In the genomic region with DNA sequence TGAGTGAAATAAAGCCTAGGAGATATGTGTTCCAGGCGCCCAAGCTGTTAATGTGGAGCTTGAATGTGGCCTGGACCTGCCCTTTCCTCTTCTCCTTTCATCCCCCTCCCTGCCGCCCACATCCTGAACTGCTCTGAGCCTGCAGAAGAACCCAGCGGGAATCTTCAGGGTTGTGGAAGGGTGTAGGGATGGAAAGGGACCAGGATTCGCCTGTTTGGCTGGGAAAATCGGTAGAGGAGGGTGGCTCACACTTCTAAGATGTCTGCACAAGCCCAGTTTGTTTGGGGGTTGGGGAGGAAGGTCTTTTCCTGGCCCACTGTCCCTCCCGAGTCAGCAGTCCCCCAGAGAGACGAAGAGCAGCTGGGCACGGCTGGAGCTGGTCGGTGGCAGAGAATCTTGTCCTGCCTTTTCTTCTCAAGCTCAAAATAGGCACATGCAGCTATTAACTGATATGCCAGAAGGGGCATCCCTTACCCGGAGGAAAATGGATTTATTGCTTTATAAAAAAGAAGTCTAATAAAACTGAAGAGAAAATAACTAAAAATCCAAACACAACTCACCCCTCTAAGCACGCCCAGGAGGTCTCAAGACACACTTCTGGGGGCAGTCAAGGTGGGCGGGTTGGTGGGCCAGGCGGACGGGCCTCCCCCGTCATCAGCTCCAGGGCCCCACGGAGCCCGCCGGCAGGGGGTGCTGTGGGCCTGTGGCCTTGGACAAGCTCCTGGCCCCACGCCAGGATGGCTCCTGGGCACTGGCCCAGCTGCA, we compare ENCODE assay signal across 8 cellular contexts. TPM values are rescaled to one million over a fixed set of nuclear protein-coding genes. Genes with fewer than 3 reads are reported as not detected.
A peak's percentile ranks its signal among the peaks of the same experiment; 100 is the strongest.
DNase-seq lines count a peak whose midpoint lies in the region; ATAC-seq and TF ChIP-seq lines count a peak whose summit lies in the region.

No MANE protein-coding gene starts in this region.

- POLR2A ChIA-PET in T-cell (lab: Charles Lee), result no interaction called here

- no peaks in the 10 kb centered on the region for H3K27me3 Mint-ChIP-seq in T-cell

- intact Hi-C loops in left cardiac atrium (cut with DNase I), result loop anchor here (2.0 to 5.0 kb wide), 2 partner anchors 55 to 73 kb away; a partner anchor contains a TSS

- H3K4me1 Mint-ChIP-seq in T-cell, result peaks cover 0 to 4% (median 0%) of the 10 kb centered on the region in 3 donors

- DNase-seq in Daoy (ENCODE audit: low read depth) (peak; percentile 91), T-cell (peak in 24 of 34 experiments; percentile 19 to 62 (median 38)), amniotic stem cell (lab: John Stamatoyannopoulos, UW) (peak; percentile 45), left cardiac atrium (peak; percentile 92), retinal pigment epithelial cell (ENCODE audit: low read depth) (no peak)

- no peaks in the 10 kb centered on the region for H3K9me3 Mint-ChIP-seq in T-cell

- no peak overlapping the region for H3K4me3 ChIP-seq in retinal pigment epithelial cell (ENCODE audit: low read length)

- no peak overlapping the region for H3K4me3 Mint-ChIP-seq in T-cell

- H3K36me3 Mint-ChIP-seq in T-cell, result no peaks in the 10 kb centered on the region

- CTCF ChIA-PET in T-cell (lab: Charles Lee), result interaction anchor here in 1 of 2 donors (0.5 to 1.5 kb wide), 4 partner anchors 33 to 361 kb away, joined by 3 to 4 read pairs (median 3); no protein-coding TSS in a partner anchor

- no peak overlapping the region for H3K27ac Mint-ChIP-seq in T-cell

- ATAC-seq in T-cell (replicated peaks in 1 of 4), result peak; percentile 29 to 57 (median 43)
- peak; percentile 57 to 71 for ATAC-seq in left cardiac atrium
- no peak for ATAC-seq in HG02678 (IDR thresholded peaks at IDR 0.05; ENCODE audit: unreplicated experiment)
- ATAC-seq in GM19023 (IDR thresholded peaks at IDR 0.05; ENCODE audit: unreplicated experiment), result no peak

- TF ChIP-seq CTCF in LNCAP (IDR thresholded peaks at IDR 0.05) (peak; percentile 97), retinal pigment epithelial cell (conservative IDR thresholded peaks at IDR 0.05; ENCODE audit: low read depth, low read length) (peak; percentile 93)

RNA-seq across cellular contexts. Expression of a gene that starts 11.5 kb away (rescaled TPM):
- total RNA-seq in Daoy (2014; rRNA removed; shearing (Covaris generic)), result 20.7 and 22.6 TPM in 2 replicates
- total RNA-seq in T-cell (10 to 100 TPM; 31.8 to 45.6 (median 43.7) TPM), left cardiac atrium (10 to 100 TPM; 43.9 to 58.3 TPM)

RNA-seq across cellular contexts. Expression of a gene that starts 54.5 kb away (rescaled TPM):
- 11.5 and 11.9 TPM in 2 replicates for total RNA-seq in Daoy (2014; rRNA removed; shearing (Covaris generic))
- 10 to 100 TPM in 1 of 5 donors, 1 to 10 TPM in 4; 3.8 to 14.7 (median 7.8) TPM for total RNA-seq in T-cell
- 1 to 10 TPM; 7.4 to 8.2 TPM for total RNA-seq in left cardiac atrium

RNA-seq across cellular contexts. Expression of a gene that starts 57.7 kb away (rescaled TPM):
- 27.4 and 43.3 TPM in 2 replicates for total RNA-seq in Daoy (2014; rRNA removed; shearing (Covaris generic))
- 100 to 1,000 TPM in 2 of 5 donors, 10 to 100 TPM in 3; 91.1 to 184 (median 97.0) TPM for total RNA-seq in T-cell
- total RNA-seq in left cardiac atrium, result 10 to 100 TPM; 29.7 to 30.1 TPM

Comparison
In these comparisons a context has a peak if more than half of its experiments do, and no peak if none do; other contexts are left out.
1. ATAC-seq: peak in T-cell (4 of 4) and left cardiac atrium (2 of 2); none in HG02678 (single experiment) and GM19023 (single experiment).